1 cellular context compared by ENCODE assay signal in the genomic region with DNA sequence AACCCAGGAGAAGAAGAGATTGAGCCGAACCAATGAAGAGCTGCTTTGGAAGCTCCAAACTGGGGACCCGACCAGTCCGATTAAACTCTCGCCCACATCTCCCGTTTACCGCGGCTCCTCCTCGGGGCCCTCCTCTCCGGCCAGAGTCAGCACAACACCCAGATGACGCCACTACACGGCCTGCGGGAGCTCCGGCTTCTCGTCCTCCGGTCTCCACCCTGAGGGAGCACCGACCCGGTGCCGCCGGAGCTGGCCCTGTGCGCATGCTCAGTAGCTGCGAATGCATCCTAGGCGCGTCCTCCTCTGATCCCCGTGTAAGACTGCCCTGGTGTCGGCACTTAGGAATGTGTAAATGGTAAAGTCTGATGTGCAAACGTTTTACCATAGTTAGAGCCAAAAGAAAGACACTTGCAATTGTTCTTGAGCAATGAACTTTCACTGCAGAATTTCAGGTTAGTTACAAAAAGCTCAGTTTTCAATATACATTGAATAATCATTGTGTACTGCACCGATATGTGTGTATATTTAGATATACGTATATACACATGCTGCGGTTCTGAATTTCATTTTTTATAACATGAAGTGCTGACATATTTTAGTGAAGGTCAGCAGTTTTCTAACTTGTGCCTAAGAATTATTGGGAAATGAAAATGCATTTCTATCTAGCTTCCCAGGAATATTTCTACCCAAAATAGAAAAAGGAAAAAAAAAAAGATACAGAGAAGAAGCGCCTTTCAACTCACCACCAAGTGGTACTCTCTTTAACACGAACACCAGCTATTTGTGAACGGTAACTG.
TF ChIP-seq lines count a peak whose summit lies in the region.

No MANE protein-coding gene starts in this region.

TF ChIP-seq in K562, 482 proteins besides CTCF, POLR2A, EP300 and RAD21:
- TF ChIP-seq SMARCB1 (IDR thresholded peaks at IDR 0.05; ENCODE audit: insufficient read length, low read depth), result no peak
- TF ChIP-seq MED1 (CRISPR knock-in tag; IDR thresholded peaks at IDR 0.05; ENCODE audit: borderline replicate concordance), result no peak
- TF ChIP-seq, protein P1, sequence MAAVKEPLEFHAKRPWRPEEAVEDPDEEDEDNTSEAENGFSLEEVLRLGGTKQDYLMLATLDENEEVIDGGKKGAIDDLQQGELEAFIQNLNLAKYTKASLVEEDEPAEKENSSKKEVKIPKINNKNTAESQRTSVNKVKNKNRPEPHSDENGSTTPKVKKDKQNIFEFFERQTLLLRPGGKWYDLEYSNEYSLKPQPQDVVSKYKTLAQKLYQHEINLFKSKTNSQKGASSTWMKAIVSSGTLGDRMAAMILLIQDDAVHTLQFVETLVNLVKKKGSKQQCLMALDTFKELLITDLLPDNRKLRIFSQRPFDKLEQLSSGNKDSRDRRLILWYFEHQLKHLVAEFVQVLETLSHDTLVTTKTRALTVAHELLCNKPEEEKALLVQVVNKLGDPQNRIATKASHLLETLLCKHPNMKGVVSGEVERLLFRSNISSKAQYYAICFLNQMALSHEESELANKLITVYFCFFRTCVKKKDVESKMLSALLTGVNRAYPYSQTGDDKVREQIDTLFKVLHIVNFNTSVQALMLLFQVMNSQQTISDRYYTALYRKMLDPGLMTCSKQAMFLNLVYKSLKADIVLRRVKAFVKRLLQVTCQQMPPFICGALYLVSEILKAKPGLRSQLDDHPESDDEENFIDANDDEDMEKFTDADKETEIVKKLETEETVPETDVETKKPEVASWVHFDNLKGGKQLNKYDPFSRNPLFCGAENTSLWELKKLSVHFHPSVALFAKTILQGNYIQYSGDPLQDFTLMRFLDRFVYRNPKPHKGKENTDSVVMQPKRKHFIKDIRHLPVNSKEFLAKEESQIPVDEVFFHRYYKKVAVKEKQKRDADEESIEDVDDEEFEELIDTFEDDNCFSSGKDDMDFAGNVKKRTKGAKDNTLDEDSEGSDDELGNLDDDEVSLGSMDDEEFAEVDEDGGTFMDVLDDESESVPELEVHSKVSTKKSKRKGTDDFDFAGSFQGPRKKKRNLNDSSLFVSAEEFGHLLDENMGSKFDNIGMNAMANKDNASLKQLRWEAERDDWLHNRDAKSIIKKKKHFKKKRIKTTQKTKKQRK (IDR thresholded peaks at IDR 0.05; ENCODE audit: borderline replicate concordance, low read depth, low read length), result no peak
- peak; percentile 65 to 72 for TF ChIP-seq NRF1 (conservative IDR thresholded peaks at IDR 0.05 in 1 of 2, IDR thresholded peaks at IDR 0.05 in 1 of 2)
- TF ChIP-seq ZKSCAN8 (CRISPR knock-in tag; IDR thresholded peaks at IDR 0.05), result no peak
- TF ChIP-seq HSF4 (CRISPR knock-in tag; IDR thresholded peaks at IDR 0.05; ENCODE audit: borderline replicate concordance), result no peak
- TF ChIP-seq CTBP1 (IDR thresholded peaks at IDR 0.05; ENCODE audit: borderline replicate concordance), result no peak
- peak; percentile 13; the same call in 1 of the 2 replicates for TF ChIP-seq ZNF316 (IDR thresholded peaks at IDR 0.05)
- no peak for TF ChIP-seq EHMT2 (IDR thresholded peaks at IDR 0.05)
- TF ChIP-seq PHB (CRISPR knock-in tag; IDR thresholded peaks at IDR 0.05), result no peak
- TF ChIP-seq RFX7 (CRISPR knock-in tag; IDR thresholded peaks at IDR 0.05), result no peak
- TF ChIP-seq, protein P2, sequence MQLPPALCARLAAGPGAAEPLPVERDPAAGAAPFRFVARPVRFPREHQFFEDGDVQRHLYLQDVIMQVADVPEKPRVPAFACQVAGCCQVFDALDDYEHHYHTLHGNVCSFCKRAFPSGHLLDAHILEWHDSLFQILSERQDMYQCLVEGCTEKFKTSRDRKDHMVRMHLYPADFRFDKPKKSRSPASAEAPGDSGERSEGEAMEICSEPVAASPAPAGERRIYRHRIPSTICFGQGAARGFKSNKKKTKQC (CRISPR knock-in tag; IDR thresholded peaks at IDR 0.05), result no peak
- TF ChIP-seq ZFPM2 (CRISPR knock-in tag; IDR thresholded peaks at IDR 0.05), result no peak
- TF ChIP-seq COPS2 (conservative IDR thresholded peaks at IDR 0.05), result no peak
- TF ChIP-seq SOX6 (IDR thresholded peaks at IDR 0.05), result no peak
- no peak for TF ChIP-seq BCL6 (CRISPR knock-in tag; IDR thresholded peaks at IDR 0.05)
- TF ChIP-seq, protein P3, sequence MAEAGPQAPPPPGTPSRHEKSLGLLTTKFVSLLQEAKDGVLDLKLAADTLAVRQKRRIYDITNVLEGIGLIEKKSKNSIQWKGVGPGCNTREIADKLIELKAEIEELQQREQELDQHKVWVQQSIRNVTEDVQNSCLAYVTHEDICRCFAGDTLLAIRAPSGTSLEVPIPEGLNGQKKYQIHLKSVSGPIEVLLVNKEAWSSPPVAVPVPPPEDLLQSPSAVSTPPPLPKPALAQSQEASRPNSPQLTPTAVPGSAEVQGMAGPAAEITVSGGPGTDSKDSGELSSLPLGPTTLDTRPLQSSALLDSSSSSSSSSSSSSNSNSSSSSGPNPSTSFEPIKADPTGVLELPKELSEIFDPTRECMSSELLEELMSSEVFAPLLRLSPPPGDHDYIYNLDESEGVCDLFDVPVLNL (CRISPR knock-in tag; IDR thresholded peaks at IDR 0.05; ENCODE audit: low read depth), result no peak
